Comparison of ENCODE assay signal across 15 cellular contexts in the genomic region with DNA sequence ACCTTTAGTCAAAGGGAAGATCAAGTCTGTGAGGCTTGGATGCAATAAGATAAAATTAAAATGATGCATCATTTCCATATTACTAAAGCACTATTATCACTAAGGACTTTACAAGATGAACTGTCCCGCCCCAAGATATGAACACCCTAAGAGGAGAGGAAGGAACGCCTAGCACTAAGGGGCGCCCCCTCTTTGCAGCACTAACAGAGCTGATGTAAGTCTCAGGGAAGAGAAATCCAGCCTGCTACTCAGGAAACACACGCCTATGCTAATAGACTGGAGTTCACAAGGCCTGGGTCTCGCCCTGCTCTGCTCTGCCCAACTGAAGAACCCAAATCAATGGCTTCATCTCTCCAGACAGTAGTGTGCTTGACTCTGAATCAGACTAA. TPM values are rescaled to one million over a fixed set of nuclear protein-coding genes. Genes with fewer than 3 reads are reported as not detected.
DNase-seq lines count a peak whose midpoint lies in the region; ATAC-seq and TF ChIP-seq lines count a peak whose summit lies in the region.
"Had no signal": no experiment of that assay in that cellular context is flagged by ENCODE, and none has a peak within 500 bp of the region (broad histone marks: within the 10 kb centered on the region; RNA-seq: fewer than 3 reads in every experiment).

No MANE protein-coding gene starts in this region.

- no peaks in the 10 kb centered on the region for H3K9me3 Mint-ChIP-seq in chondrocyte (ENCODE audit: low read depth)

- H3K4me1 Mint-ChIP-seq in chondrocyte (ENCODE audit: low read depth) = peaks cover 67% of the 10 kb centered on the region

- H3K9me2 ChIP-seq in Karpas-422 (replicated peaks; ENCODE audit: insufficient read depth, low read length) = no peaks in the 10 kb centered on the region

- TF ChIP-seq POLR2A in spleen (IDR thresholded peaks at IDR 0.05) = no peak

- WGBS in spleen, 5 donors = 56 to 77% (median 64%) methylated on average over 5 of the region's 5 CpGs

- peak overlapping the region; percentile 92 for H3K4me2 ChIP-seq in Karpas-422 (ENCODE audit: low read depth, low read length, poor library complexity, severe bottlenecking)

- peaks cover 2% of the 10 kb centered on the region for H3K36me3 Mint-ChIP-seq in chondrocyte (ENCODE audit: low read depth)

- H3K27ac ChIP-seq in A673 (ENCODE audit: low read depth, low read length, poor library complexity, severe bottlenecking) = peak overlapping the region; percentile 63
- H3K27ac ChIP-seq in Karpas-422 (ENCODE audit: low read length) = peak overlapping the region; percentile 96
- peak overlapping the region in 4 of 8 donors; percentile 29 to 73 (median 52) for H3K27ac ChIP-seq in spleen
- H3K27ac ChIP-seq in substantia nigra (ENCODE audit: low read depth, low read length, poor library complexity, severe bottlenecking) = no peak overlapping the region
- H3K27ac ChIP-seq: ascending aorta, VCaP had no signal

- BruUV-seq in A673 (replicated peaks; lab: Mats Ljungman, UMichigan) = no TSS peak

- no peaks in the 10 kb centered on the region for H3K27me3 Mint-ChIP-seq in chondrocyte (ENCODE audit: low read depth)
- H3K27me3 Mint-ChIP-seq: stimulated activated naive CD8-positive, alpha-beta T cell treated with anti-CD3 and anti-CD28 coated beads, Interleukin-15, Interleukin-2, amounts not matched to agents 100 ng/mL and 50 ng/mL, for 24 hours had no signal

- POLR2A ChIA-PET in A673 (lab: Charles Lee; ENCODE audit: low non-redundant PET) = no interaction called here

- intact Hi-C loops in A673 (cut with micrococcal nuclease; ENCODE audit: unreplicated experiment) = no loop called here
- intact Hi-C loops in left colon (cut with DNase I, micrococcal nuclease) = no loop called here
- intact Hi-C loops in spleen (cut with DNase I; ENCODE audit: low total_unique reads) = no loop called here

- H3K9me3 ChIP-seq in A673 (ENCODE audit: low read depth, low read length, poor library complexity, severe bottlenecking) = no peaks in the 10 kb centered on the region
- no peaks in the 10 kb centered on the region for H3K9me3 ChIP-seq in Karpas-422 (ENCODE audit: low read length)
- no peaks in the 10 kb centered on the region for H3K9me3 ChIP-seq in spleen
- H3K9me3 ChIP-seq: ascending aorta had no signal

- no peak overlapping the region for H2AFZ ChIP-seq in Karpas-422 (ENCODE audit: low read length)

- no peaks in the 10 kb centered on the region for H3K36me3 ChIP-seq in A673 (ENCODE audit: insufficient read depth, low read length, poor library complexity, severe bottlenecking)
- H3K36me3 ChIP-seq in Karpas-422 (ENCODE audit: insufficient read depth, low read length) = peaks cover 5% of the 10 kb centered on the region; the same call in 1 of the 2 replicates
- peaks cover 0 to 14% (median 0%) of the 10 kb centered on the region in 6 donors for H3K36me3 ChIP-seq in spleen
- H3K36me3 ChIP-seq: ascending aorta had no signal

- H3K79me2 ChIP-seq in Karpas-422 (ENCODE audit: low read length) = peaks cover 91% of the 10 kb centered on the region

- H3K4me3 ChIP-seq in A673 (ENCODE audit: low read depth, low read length, poor library complexity, severe bottlenecking) (no peak overlapping the region), Karpas-422 (ENCODE audit: low read length) (peak overlapping the region; percentile 81), spleen (no peak overlapping the region)
- H3K4me3 ChIP-seq: ascending aorta had no signal

- ATAC-seq in left colon = peak; percentile 60
- ATAC-seq: HCT116 had no signal

- DNase-seq in A673 (ENCODE audit: low spot score) (peak; percentile 45), Karpas-422 (peak; percentile 88), chondrocyte (ENCODE audit: low spot score) (no peak), left colon (no peak), spleen (no peak), GM13976 (ENCODE audit: low spot score) (no peak), substantia nigra (lab: John Stamatoyannopoulos, UW) (no peak), COLO668 (lab: John Stamatoyannopoulos, UW; ENCODE audit: unreplicated experiment) (no peak)
- DNase-seq: DMS79, NCI-H1694 treated with DMSO at 0.1 percent for 48 hours, SHP77 treated with DMSO at 0.1 percent for 48 hours had no signal

- in situ Hi-C loops in GM13976 (cut with MboI; ENCODE audit: low sequenced_read_pairs, unreplicated experiment) = no loop called here

- no peaks in the 10 kb centered on the region for H3K27me3 ChIP-seq in A673 (replicated peaks; ENCODE audit: insufficient read depth, low read depth, low read length, poor library complexity)
- no peaks in the 10 kb centered on the region for H3K27me3 ChIP-seq in Karpas-422 (ENCODE audit: low read length)
- no peaks in the 10 kb centered on the region for H3K27me3 ChIP-seq in spleen (replicated peaks in 1 of 7)
- H3K27me3 ChIP-seq: ascending aorta had no signal

- TF ChIP-seq CTCF in A673 (conservative IDR thresholded peaks at IDR 0.05; ENCODE audit: low read depth, low read length) (no peak), chondrocyte (IDR thresholded peaks at IDR 0.05) (no peak), spleen (IDR thresholded peaks at IDR 0.05 in 8 of 11, conservative IDR thresholded peaks at IDR 0.05 in 3 of 11) (no peak), GM13976 (IDR thresholded peaks at IDR 0.05; ENCODE audit: borderline replicate concordance, control extremely low read depth, extremely low read depth, insufficient read depth, missing control alignments) (no peak)

- H4K20me1 ChIP-seq in Karpas-422 (ENCODE audit: insufficient read depth, low read depth, low read length) = no peaks in the 10 kb centered on the region

- peaks cover 18% of the 10 kb centered on the region for H3K4me1 ChIP-seq in A673 (ENCODE audit: insufficient read depth, low read length, poor library complexity, severe bottlenecking)
- peaks cover 100% of the 10 kb centered on the region for H3K4me1 ChIP-seq in Karpas-422 (ENCODE audit: low read length)
- peaks cover 7 to 58% (median 40%) of the 10 kb centered on the region in 6 donors for H3K4me1 ChIP-seq in spleen

- peak overlapping the region; percentile 85 for H3K9ac ChIP-seq in Karpas-422 (ENCODE audit: low read length)

- CTCF ChIA-PET in A673 (lab: Charles Lee) = no interaction called here

- H3K4me3 Mint-ChIP-seq in chondrocyte (ENCODE audit: unreplicated experiment) = no peak overlapping the region
- H3K4me3 Mint-ChIP-seq: stimulated activated naive CD8-positive, alpha-beta T cell treated with anti-CD3 and anti-CD28 coated beads, Interleukin-15, Interleukin-2, amounts not matched to agents 100 ng/mL and 50 ng/mL, for 24 hours had no signal

- H3K27ac Mint-ChIP-seq in chondrocyte (ENCODE audit: unreplicated experiment) = peak overlapping the region; percentile 87
- H3K27ac Mint-ChIP-seq: stimulated activated naive CD8-positive, alpha-beta T cell treated with anti-CD3 and anti-CD28 coated beads, Interleukin-15, Interleukin-2, amounts not matched to agents 100 ng/mL and 50 ng/mL, for 24 hours had no signal

RNA-seq across cellular contexts. Expression of a gene that starts 6.1 kb away (rescaled TPM):
- 31.3 and 36.6 TPM in 2 replicates for total RNA-seq in A673 (2021)
- total RNA-seq in Karpas-422 (2014; rRNA removed; shearing (Covaris generic); ENCODE audit: low replicate concordance) = 83.4 and 108 TPM in 2 replicates
- 22.7 to 25.4 TPM (median 23.7 TPM) in 3 replicates for total RNA-seq in chondrocyte
- 10 to 100 TPM; 35.2 to 37.5 TPM for total RNA-seq in left colon
- 10 to 100 TPM; 18.9 to 45.4 (median 31.3) TPM for total RNA-seq in spleen
- polyA plus RNA-seq in spleen = 10 to 100 TPM; 32.7 to 57.5 (median 36.3) TPM

Comparison
In these comparisons a context has a peak if more than half of its experiments do, and no peak if none do; other contexts are left out.
1. DNase-seq: peak in A673 (single experiment) and Karpas-422 (single experiment); none in chondrocyte (single experiment), left colon (0 of 2), spleen (single experiment), GM13976 (single experiment), substantia nigra (0 of 49) and COLO668 (single experiment).